Comparison of ENCODE assay signal across 1 cellular context in genomic region chr2:113240150-113240914, GRCh38.
TF ChIP-seq lines count a peak whose summit lies in the region.

No MANE protein-coding gene starts in this region.

TF ChIP-seq in GM12878, 131 proteins besides CTCF, POLR2A, EP300 and RAD21 (continued from another document):
- TF ChIP-seq, protein P1, sequence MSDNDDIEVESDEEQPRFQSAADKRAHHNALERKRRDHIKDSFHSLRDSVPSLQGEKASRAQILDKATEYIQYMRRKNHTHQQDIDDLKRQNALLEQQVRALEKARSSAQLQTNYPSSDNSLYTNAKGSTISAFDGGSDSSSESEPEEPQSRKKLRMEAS (IDR thresholded peaks at IDR 0.05; ENCODE audit: low read depth, low read length): no peak
- no peak for TF ChIP-seq CUX1 (IDR thresholded peaks at IDR 0.05; ENCODE audit: insufficient replicate concordance, low read depth, low read length)
